ENCODE assay signal across 18 cellular contexts in the genomic region with DNA sequence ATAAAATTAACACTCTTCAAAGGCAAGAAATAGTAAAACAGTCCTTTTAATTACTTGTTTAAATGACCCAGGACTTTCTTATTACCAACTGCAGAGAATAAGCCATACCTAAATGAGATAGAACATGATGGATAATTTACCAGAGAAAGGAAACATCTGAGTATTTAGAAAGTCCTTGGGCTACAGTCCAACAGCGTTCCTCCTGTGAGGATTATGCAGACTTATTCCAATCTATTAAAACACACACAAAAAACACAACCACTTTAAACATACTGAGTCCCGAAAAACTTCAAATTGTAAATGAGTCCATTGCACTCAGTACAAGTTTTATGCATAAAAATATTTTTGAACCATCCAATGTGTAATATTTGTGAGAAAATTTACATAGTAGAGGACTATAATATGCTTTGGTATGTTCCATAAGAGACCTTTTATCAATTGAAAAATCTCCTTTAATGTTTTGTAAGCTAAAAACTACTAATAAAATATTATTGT.
DNase-seq lines count a peak whose midpoint lies in the region; FAIRE-seq and TF ChIP-seq lines count a peak whose summit lies in the region.
"Had no signal": no experiment of that assay in that cellular context is flagged by ENCODE, and none has a peak within 500 bp of the region (broad histone marks: within the 10 kb centered on the region; RNA-seq: fewer than 3 reads in every experiment).

No MANE protein-coding gene starts in this region.

- no peak overlapping the region for H3K27ac ChIP-seq in H9 (ENCODE audit: insufficient read length, low read depth, low read length)
- H3K27ac ChIP-seq in neural progenitor cell, result no peak overlapping the region

- H3K4me2 ChIP-seq in H9 (ENCODE audit: insufficient read depth, insufficient read length, low read length), result no peak overlapping the region
- no peak overlapping the region for H3K4me2 ChIP-seq in neural progenitor cell

- H3K56ac ChIP-seq in H9 (ENCODE audit: insufficient read length, low read depth, low read length), result no peak overlapping the region

- no peaks in the 10 kb centered on the region for H3K79me1 ChIP-seq in H9 (ENCODE audit: insufficient read depth, low read depth, low read length, poor library complexity, severe bottlenecking)

- H4K20me1 ChIP-seq in H9 (ENCODE audit: control insufficient read depth, insufficient read depth, insufficient read length) (no peaks in the 10 kb centered on the region), neural progenitor cell (ENCODE audit: low read depth) (no peaks in the 10 kb centered on the region)

- H4K8ac ChIP-seq in H9 (replicated peaks; ENCODE audit: insufficient read length, low read depth, low read length), result no peak overlapping the region

- H3K36me3 ChIP-seq in neural progenitor cell, result no peaks in the 10 kb centered on the region

- no peak overlapping the region for H3K23ac ChIP-seq in H9 (ENCODE audit: insufficient read length, low read depth, low read length)

- H2BK20ac ChIP-seq in H9 (ENCODE audit: low read depth, low read length, poor library complexity, severe bottlenecking), result no peak overlapping the region

- H3K4me1 Mint-ChIP-seq in H9, result peaks cover 0 to 5% of the 10 kb centered on the region in 2 experiments; a peak in 3 of 4 replicates
- no peaks in the 10 kb centered on the region for H3K4me1 Mint-ChIP-seq in neural progenitor cell
- H3K4me1 Mint-ChIP-seq: CD14-positive monocyte had no signal

- H3K79me2 ChIP-seq in H9 (ENCODE audit: insufficient read depth, low read length), result no peaks in the 10 kb centered on the region
- no peaks in the 10 kb centered on the region for H3K79me2 ChIP-seq in neural progenitor cell (ENCODE audit: low read depth)

- no peak overlapping the region for H3K14ac ChIP-seq in H9 (ENCODE audit: insufficient read depth, low read length)

- TF ChIP-seq CTCF in H9 (conservative IDR thresholded peaks at IDR 0.05), result no peak
- TF ChIP-seq CTCF in neural progenitor cell (IDR thresholded peaks at IDR 0.05), result no peak

- no peak overlapping the region for H3T11ph ChIP-seq in H9 (ENCODE audit: low read length)

- no peak overlapping the region for H2BK12ac ChIP-seq in H9 (ENCODE audit: insufficient read length, low read depth, low read length)

- no peak overlapping the region for H3K18ac ChIP-seq in H9 (ENCODE audit: insufficient read length, low read depth, low read length)

- H3K27ac Mint-ChIP-seq in H9, result no peak overlapping the region
- no peak overlapping the region for H3K27ac Mint-ChIP-seq in neural progenitor cell
- H3K27ac Mint-ChIP-seq: CD14-positive monocyte; CD8-positive, alpha-beta T cell had no signal

- no peak overlapping the region for H3K4me3 Mint-ChIP-seq in H9
- H3K4me3 Mint-ChIP-seq in neural progenitor cell, result no peak overlapping the region
- H3K4me3 Mint-ChIP-seq: CD14-positive monocyte; CD8-positive, alpha-beta T cell had no signal

- no peak overlapping the region for H4K5ac ChIP-seq in H9 (ENCODE audit: insufficient read length, low read depth, low read length)

- H3K4me3 ChIP-seq in neural progenitor cell, result no peak overlapping the region

- H2AFZ ChIP-seq in H9 (ENCODE audit: low read length), result no peak overlapping the region
- no peak overlapping the region for H2AFZ ChIP-seq in neural progenitor cell (replicated peaks)

- H2BK15ac ChIP-seq in H9 (ENCODE audit: low read depth, low read length), result no peak overlapping the region

- DNase-seq in NCI-H69 (lab: John Stamatoyannopoulos, UW) (peak; percentile 26), renal cortical epithelial cell (ENCODE audit: low read depth) (peak; percentile 20), H9 (no peak), neural progenitor cell (ENCODE audit: low spot score) (no peak), NCI-H2171 (lab: John Stamatoyannopoulos, UW) (no peak)
- DNase-seq in stimulated activated CD4-positive, alpha-beta T cell treated with anti-CD3 and anti-CD28 coated beads, Interleukin-15, amount 100 ng/mL, for 24 hours, result no peak
- DNase-seq: CD8-positive, alpha-beta T cell; COR-L47; DMS53; GF-D8; HCEC 1CT had no signal

- H3K27me3 ChIP-seq in H9 (ENCODE audit: insufficient read depth, low read length), result no peaks in the 10 kb centered on the region
- no peaks in the 10 kb centered on the region for H3K27me3 ChIP-seq in neural progenitor cell

- H2AK5ac ChIP-seq in H9 (ENCODE audit: insufficient read length, low read length), result no peak overlapping the region

- H3K9ac ChIP-seq in H9 (ENCODE audit: extremely low read depth, insufficient read length, low read length), result no peak overlapping the region
- H3K9ac ChIP-seq in neural progenitor cell, result no peak overlapping the region

- H3F3A ChIP-seq in neural progenitor cell (ENCODE audit: low read depth), result no peaks in the 10 kb centered on the region

- H3K27me3 Mint-ChIP-seq in H9 (ENCODE audit: low read depth) (no peaks in the 10 kb centered on the region), neural progenitor cell (ENCODE audit: insufficient read depth, low read depth) (no peaks in the 10 kb centered on the region)

- H3K9me3 ChIP-seq in H9 (ENCODE audit: control insufficient read depth, low read depth, low read length), result no peaks in the 10 kb centered on the region
- H3K9me3 ChIP-seq in neural progenitor cell (ENCODE audit: low read depth), result no peaks in the 10 kb centered on the region

- no peak overlapping the region for H2BK5ac ChIP-seq in H9 (ENCODE audit: insufficient read length, low read length)

- no peaks in the 10 kb centered on the region for H3K23me2 ChIP-seq in H9 (ENCODE audit: insufficient read length, low read depth, low read length, poor library complexity, severe bottlenecking)

- peak; percentile 88 for FAIRE-seq in endometrium (lab: Jason Lieb, UNC)
- FAIRE-seq: A204.1, GM19239, H1, HepG2, HTR-8/SVneo had no signal

- no peaks in the 10 kb centered on the region for H3K4me1 ChIP-seq in H9 (ENCODE audit: insufficient read depth, low read length)
- no peaks in the 10 kb centered on the region for H3K4me1 ChIP-seq in neural progenitor cell

- no peak overlapping the region for H4K91ac ChIP-seq in H9 (ENCODE audit: insufficient read length, low read depth, low read length)

- no peak overlapping the region for H3K4ac ChIP-seq in H9 (ENCODE audit: low read depth, low read length)

- H3K9me3 Mint-ChIP-seq in H9, result peaks cover 0 to 2% of the 10 kb centered on the region in 2 experiments; a peak in 1 of 5 replicates
- no peaks in the 10 kb centered on the region for H3K9me3 Mint-ChIP-seq in neural progenitor cell
- H3K9me3 Mint-ChIP-seq: CD8-positive, alpha-beta T cell had no signal

- H3K36me3 Mint-ChIP-seq in H9 (ENCODE audit: insufficient read depth in 1 of 3, low read depth in 3 of 3), result no peaks in the 10 kb centered on the region
- H3K36me3 Mint-ChIP-seq in neural progenitor cell, result no peaks in the 10 kb centered on the region
- H3K36me3 Mint-ChIP-seq: CD14-positive monocyte; CD8-positive, alpha-beta T cell had no signal

- WGBS in H9 (ENCODE audit: extremely low coverage, insufficient read length, low lambda C conversion rate), result 100% methylated on average over 1 of the region's 2 CpGs

- no peak overlapping the region for H2BK120ac ChIP-seq in H9 (ENCODE audit: low read depth, low read length, poor library complexity, severe bottlenecking)

Comparison
In these comparisons a context has a peak if more than half of its experiments do, and no peak if none do; other contexts are left out.
1. DNase-seq: peak in NCI-H69 (single experiment) and renal cortical epithelial cell (single experiment); none in H9 (single experiment), stimulated activated CD4-positive, alpha-beta T cell treated with anti-CD3 and anti-CD28 coated beads, Interleukin-15, amount 100 ng/mL, for 24 hours (single experiment), neural progenitor cell (single experiment) and NCI-H2171 (single experiment).